8 cellular contexts compared by ENCODE assay signal in the genomic region with DNA sequence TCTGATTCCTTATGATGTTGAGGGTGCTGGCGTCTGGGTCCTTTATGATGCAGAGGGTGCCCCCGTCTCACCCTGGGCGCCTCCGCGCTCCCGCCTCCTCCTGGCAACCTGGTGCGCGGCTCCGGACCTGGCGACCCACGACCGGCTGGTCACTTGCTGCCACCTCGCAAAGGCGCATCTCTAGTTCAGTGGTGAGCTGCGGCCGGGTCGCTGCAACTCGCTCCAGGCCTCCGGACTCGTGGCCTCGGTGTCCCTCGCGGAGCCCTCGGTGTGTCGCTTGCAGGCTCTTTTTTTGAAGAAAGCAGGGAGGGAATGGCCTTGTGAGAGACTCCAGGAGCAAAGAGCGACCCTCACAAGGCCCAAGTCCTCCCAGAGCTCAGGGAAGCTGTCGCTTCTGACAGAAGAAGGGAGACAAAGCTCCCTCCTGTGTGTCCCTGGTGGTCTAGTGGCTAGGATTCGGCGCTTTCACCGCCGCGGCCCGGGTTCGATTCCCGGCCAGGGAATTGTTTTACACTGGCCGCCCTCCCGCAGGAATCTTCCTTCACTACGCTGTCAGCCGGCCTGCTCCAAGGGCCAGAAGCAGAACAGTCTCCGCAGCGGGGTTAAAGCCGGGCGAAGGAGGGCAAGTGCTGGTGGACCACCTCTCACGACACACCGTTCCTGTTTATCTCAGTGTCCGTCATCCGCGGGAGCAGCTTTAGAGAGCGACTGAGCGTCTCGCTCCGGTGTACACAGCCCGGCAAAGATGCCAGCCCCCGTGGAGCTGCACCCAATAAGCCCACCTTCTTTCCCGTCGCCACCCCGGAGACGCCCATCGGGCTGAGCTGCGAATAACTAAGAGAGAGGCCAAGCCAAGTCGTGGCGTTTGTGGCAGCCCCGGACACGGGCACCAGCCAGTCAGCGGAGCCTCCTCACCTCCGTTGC. TPM values are rescaled to one million over a fixed set of nuclear protein-coding genes. Genes with fewer than 3 reads are reported as not detected.
A peak's percentile ranks its signal among the peaks of the same experiment; 100 is the strongest.
DNase-seq lines count a peak whose midpoint lies in the region; ATAC-seq and TF ChIP-seq lines count a peak whose summit lies in the region.
"Not testable (repeated sequence)": the region's sequence is repeated elsewhere in the genome, so short reads cannot be mapped to it uniquely, and the experiment has no call there.

No MANE protein-coding gene starts in this region.

- DNase-seq in GM04503 (ENCODE audit: low read depth) (peak; percentile 39), NT2/D1 (ENCODE audit: low read depth, low spot score) (peak; percentile 71), left ventricle myocardium superior (peak; percentile 51), mucosa of descending colon (peak in 2 of 3 donors; percentile 55 to 65), upper lobe of right lung (peak; percentile 71)
- peak; percentile 46 to 57 for DNase-seq in activated T-cell treated with anti-CD3 and anti-CD28 coated beads, Interleukin-2, amount 50 U/mL, for 72 hours
- DNase-seq in stimulated activated CD4-positive, alpha-beta T cell treated with anti-CD3 and anti-CD28 coated beads, Interleukin-12 subunit alpha, Interleukin-12 subunit beta, amount 100 ng/mL, for 24 hours (ENCODE audit: low read depth in 2 of 2) = peak; percentile 52 to 72

- not testable (repeated sequence) for H3K27ac ChIP-seq in ectodermal cell (ENCODE audit: insufficient read depth, low read depth, low read length, poor library complexity, severe bottlenecking); upper lobe of right lung

- peaks cover 49% of the 10 kb centered on the region for H3K27me3 Mint-ChIP-seq in activated T-cell treated with anti-CD3 and anti-CD28 coated beads, Interleukin-2, amount 50 U/mL, for 72 hours (ENCODE audit: low read depth)

- H3K4me3 ChIP-seq in NT2/D1 (ENCODE audit: insufficient read length, low read depth) = peak overlapping the region; percentile 21
- H3K4me3 ChIP-seq in ectodermal cell (ENCODE audit: insufficient read depth, low read depth, low read length) = peak overlapping the region; percentile 50
- H3K4me3 ChIP-seq in mucosa of descending colon, upper lobe of right lung: not testable (repeated sequence)

- H3K36me3 Mint-ChIP-seq in activated T-cell treated with anti-CD3 and anti-CD28 coated beads, Interleukin-2, amount 50 U/mL, for 72 hours (ENCODE audit: insufficient read depth in 2 of 2) = not testable (repeated sequence)

- not testable (repeated sequence) for H3K4me1 ChIP-seq in NT2/D1 (ENCODE audit: insufficient read depth, insufficient read length); ectodermal cell (ENCODE audit: control insufficient read depth, insufficient read depth, low read length); mucosa of descending colon (ENCODE audit: low read depth); upper lobe of right lung

- not testable (repeated sequence) for H3K27me3 ChIP-seq in NT2/D1 (ENCODE audit: insufficient read depth, insufficient read length); upper lobe of right lung
- peaks cover 50% of the 10 kb centered on the region for H3K27me3 ChIP-seq in ectodermal cell (ENCODE audit: control insufficient read depth, insufficient read depth, low read length, poor library complexity, severe bottlenecking)

- TF ChIP-seq CTCF in mucosa of descending colon (IDR thresholded peaks at IDR 0.05); upper lobe of right lung (IDR thresholded peaks at IDR 0.05): not testable (repeated sequence)

- H3K9me3 Mint-ChIP-seq in activated T-cell treated with anti-CD3 and anti-CD28 coated beads, Interleukin-2, amount 50 U/mL, for 72 hours = not testable (repeated sequence)

- WGBS in ectodermal cell, 2 experiments = 1 to 2% methylated on average over 52 of the region's 66 CpGs

- not testable (repeated sequence) for H3K36me3 ChIP-seq in NT2/D1 (ENCODE audit: insufficient read depth, insufficient read length, low read length); ectodermal cell (ENCODE audit: control insufficient read depth, insufficient read depth, low read length); mucosa of descending colon (ENCODE audit: low read depth); upper lobe of right lung

- intact Hi-C loops in left ventricle myocardium superior (cut with micrococcal nuclease); mucosa of descending colon (cut with DNase I, micrococcal nuclease); upper lobe of right lung (cut with DNase I): not testable (repeated sequence)

- H3K4me1 Mint-ChIP-seq in activated T-cell treated with anti-CD3 and anti-CD28 coated beads, Interleukin-2, amount 50 U/mL, for 72 hours (ENCODE audit: low read depth) = not testable (repeated sequence)

- peak overlapping the region; percentile 83 to 89 for H3K4me3 Mint-ChIP-seq in activated T-cell treated with anti-CD3 and anti-CD28 coated beads, Interleukin-2, amount 50 U/mL, for 72 hours

- not testable (repeated sequence) for H3K9ac ChIP-seq in NT2/D1 (ENCODE audit: insufficient read length, low read depth)

- H3K27ac Mint-ChIP-seq in activated T-cell treated with anti-CD3 and anti-CD28 coated beads, Interleukin-2, amount 50 U/mL, for 72 hours = peak overlapping the region; percentile 50

- not testable (repeated sequence) for H3K9me3 ChIP-seq in NT2/D1 (ENCODE audit: insufficient read depth, low read length); ectodermal cell (ENCODE audit: control insufficient read depth, low read length); mucosa of descending colon; upper lobe of right lung

- peak; percentile 86 to 94 for ATAC-seq in activated T-cell treated with anti-CD3 and anti-CD28 coated beads, Interleukin-2, amount 50 U/mL, for 72 hours (replicated peaks in 1 of 2)
- ATAC-seq in left ventricle myocardium superior (peak; percentile 93), mucosa of descending colon (peak; percentile 70), upper lobe of right lung (peak; percentile 77)

RNA-seq across cellular contexts. Expression of a gene that starts 23.4 kb away (rescaled TPM):
- 1,000 to 10,000 TPM; 1,100 to 1,278 TPM for total RNA-seq in activated T-cell treated with anti-CD3 and anti-CD28 coated beads, Interleukin-2, amount 50 U/mL, for 72 hours
- polyA plus RNA-seq in ectodermal cell (2013, experiment 1 of 4) = 2,448 TPM
- polyA plus RNA-seq in ectodermal cell (2013, experiment 2 of 4) = 3,281 TPM
- 16,052 TPM for polyA plus RNA-seq in ectodermal cell (2013, experiment 3 of 4)
- 9,026 TPM for polyA plus RNA-seq in ectodermal cell (2013, experiment 4 of 4)
- total RNA-seq in left ventricle myocardium superior (4,234 TPM), mucosa of descending colon (1,000 to 10,000 TPM; 2,195 to 6,222 (median 2,378) TPM), upper lobe of right lung (6,622 TPM)

RNA-seq across cellular contexts. Expression of a gene that starts 49.3 kb away (rescaled TPM):
- 10 to 100 TPM; 16.8 to 24.7 TPM for total RNA-seq in activated T-cell treated with anti-CD3 and anti-CD28 coated beads, Interleukin-2, amount 50 U/mL, for 72 hours
- 61.3 TPM for polyA plus RNA-seq in ectodermal cell (2013, experiment 1 of 4)
- polyA plus RNA-seq in ectodermal cell (2013, experiment 2 of 4) = 60.1 TPM
- polyA plus RNA-seq in ectodermal cell (2013, experiment 3 of 4) = 43.9 TPM
- 50.1 TPM for polyA plus RNA-seq in ectodermal cell (2013, experiment 4 of 4)
- total RNA-seq in left ventricle myocardium superior = 7.9 TPM
- 10 to 100 TPM; 12.2 to 32.5 (median 16.8) TPM for total RNA-seq in mucosa of descending colon
- 20.9 TPM for total RNA-seq in upper lobe of right lung
